24 cellular contexts compared by ENCODE assay signal in genomic region chr14:99029150-99029915, GRCh38.
A peak's percentile ranks its signal among the peaks of the same experiment; 100 is the strongest.
DNase-seq lines count a peak whose midpoint lies in the region; ATAC-seq and TF ChIP-seq lines count a peak whose summit lies in the region.
"Had no signal": no experiment of that assay in that cellular context is flagged by ENCODE, and none has a peak within 500 bp of the region (broad histone marks: within the 10 kb centered on the region; RNA-seq: fewer than 3 reads in every experiment).

No MANE protein-coding gene starts in this region.

- H3K27me3 Mint-ChIP-seq in type B pancreatic cell (no peaks in the 10 kb centered on the region), HFFc6 (ENCODE audit: insufficient read depth) (peaks cover 11% of the 10 kb centered on the region)
- H3K27me3 Mint-ChIP-seq: CD4-positive, alpha-beta T cell had no signal

- TF ChIP-seq CTCF in hepatocyte (IDR thresholded peaks at IDR 0.05; ENCODE audit: poor library complexity) (peak; percentile 16), type B pancreatic cell (conservative IDR thresholded peaks at IDR 0.05) (peak; percentile 34), HFFc6 (IDR thresholded peaks at IDR 0.05) (no peak)

- no peak for ATAC-seq in HG02798 (IDR thresholded peaks at IDR 0.05; ENCODE audit: poor library complexity, unreplicated experiment)
- ATAC-seq: HepG2, K562, Right ventricle myocardium inferior had no signal

- no peak overlapping the region for H3K4me3 ChIP-seq in hepatocyte
- H3K4me3 ChIP-seq: BLaER1, K562, MG63, SJSA1 had no signal

- H3K27ac Mint-ChIP-seq in type B pancreatic cell (no peak overlapping the region), HFFc6 (no peak overlapping the region)
- H3K27ac Mint-ChIP-seq: CD4-positive, alpha-beta T cell had no signal

- H3K36me3 Mint-ChIP-seq in type B pancreatic cell (peaks cover 6% of the 10 kb centered on the region), HFFc6 (ENCODE audit: low read depth) (no peaks in the 10 kb centered on the region)

- H3K79me2 ChIP-seq in hepatocyte, result no peaks in the 10 kb centered on the region

- H4K20me1 ChIP-seq in hepatocyte (ENCODE audit: insufficient read depth, poor library complexity, severe bottlenecking), result no peaks in the 10 kb centered on the region
- H4K20me1 ChIP-seq: BLaER1 had no signal

- no peaks in the 10 kb centered on the region for H3K4me1 ChIP-seq in hepatocyte (ENCODE audit: insufficient read depth)

- WGBS in hepatocyte (ENCODE audit: low lambda C conversion rate, missing lambda C conversion rate), result 74% methylated on average over 14 of the region's 14 CpGs

- no peaks in the 10 kb centered on the region for H3K36me3 ChIP-seq in hepatocyte (replicated peaks; ENCODE audit: insufficient read depth, low read depth)
- H3K36me3 ChIP-seq: BLaER1, MG63, SJSA1 had no signal

- H3K27ac ChIP-seq in hepatocyte, result no peak overlapping the region
- H3K27ac ChIP-seq: 22Rv1, BLaER1, HL-60, SJSA1 had no signal

- no peaks in the 10 kb centered on the region for H3K9me3 ChIP-seq in hepatocyte (ENCODE audit: low read depth)
- H3K9me3 ChIP-seq: MG63, SJSA1 had no signal

- H3K9me2 ChIP-seq in hepatocyte (replicated peaks; ENCODE audit: insufficient read depth), result no peaks in the 10 kb centered on the region

- H3K4me3 Mint-ChIP-seq in type B pancreatic cell, result no peak overlapping the region
- no peak overlapping the region for H3K4me3 Mint-ChIP-seq in HFFc6
- H3K4me3 Mint-ChIP-seq: CD4-positive, alpha-beta T cell had no signal

- no peaks in the 10 kb centered on the region for H3K9me3 Mint-ChIP-seq in type B pancreatic cell
- no peaks in the 10 kb centered on the region; the same call in 1 of the 2 replicates for H3K9me3 Mint-ChIP-seq in HFFc6
- H3K9me3 Mint-ChIP-seq: CD4-positive, alpha-beta T cell had no signal

- H2AFZ ChIP-seq in hepatocyte, result no peak overlapping the region

- no peaks in the 10 kb centered on the region for H3K4me1 Mint-ChIP-seq in type B pancreatic cell (ENCODE audit: unreplicated experiment)
- no peaks in the 10 kb centered on the region for H3K4me1 Mint-ChIP-seq in HFFc6 (ENCODE audit: low read depth)

- no peaks in the 10 kb centered on the region for H3K27me3 ChIP-seq in hepatocyte
- H3K27me3 ChIP-seq: BLaER1, MG63, SJSA1 had no signal

- DNase-seq in DMS 273 (lab: John Stamatoyannopoulos, UW; ENCODE audit: unreplicated experiment) (peak; percentile 5), DMS 273 treated with DMSO at 0.1 percent for 48 hours (lab: John Stamatoyannopoulos, UW) (no peak), hepatocyte (ENCODE audit: low spot score) (no peak), type B pancreatic cell (ENCODE audit: extremely low spot score, unreplicated experiment) (no peak), HFFc6 (no peak)
- DNase-seq in activated effector memory CD4-positive, alpha-beta T cell treated with anti-CD3 and anti-CD28 coated beads, Interleukin-2, amount 50 U/mL, for 16 hours, result peak; percentile 47
- no peak for DNase-seq in activated effector memory CD4-positive, alpha-beta T cell treated with Interleukin-2 at 50 U/mL for 16 hours
- DNase-seq: ACHN, COR-L47, DND-41, MG63, NCI-H1417 treated with DMSO at 0.1 percent for 48 hours, NCI-H187, NCI-H446, OCI-M1 had no signal

- H3K4me2 ChIP-seq in hepatocyte, result no peak overlapping the region
- H3K4me2 ChIP-seq: BLaER1 had no signal

Comparison
In these comparisons a context has a peak if more than half of its experiments do, and no peak if none do; other contexts are left out.
1. DNase-seq: peak in DMS 273 (single experiment) and activated effector memory CD4-positive, alpha-beta T cell treated with anti-CD3 and anti-CD28 coated beads, Interleukin-2, amount 50 U/mL, for 16 hours (single experiment); none in DMS 273 treated with DMSO at 0.1 percent for 48 hours (single experiment), activated effector memory CD4-positive, alpha-beta T cell treated with Interleukin-2 at 50 U/mL for 16 hours (single experiment), hepatocyte (single experiment), type B pancreatic cell (single experiment) and HFFc6 (single experiment).